Comparison of ENCODE assay signal across 8 cellular contexts in genomic region chr22:31556627-31557203, GRCh38.
DNase-seq lines count a peak whose midpoint lies in the region; ATAC-seq and TF ChIP-seq lines count a peak whose summit lies in the region.

No MANE protein-coding gene starts in this region.

- H3K4me3 ChIP-seq in AG04450 (ENCODE audit: low read depth, low read length): no peak overlapping the region

- ATAC-seq in HG02763 (IDR thresholded peaks at IDR 0.05; ENCODE audit: unreplicated experiment) (no peak), HG03342 (IDR thresholded peaks at IDR 0.05; ENCODE audit: unreplicated experiment) (no peak)

- POLR2A ChIA-PET in AG04450 (lab: Yijun Ruan, JAX): interaction anchor here (0.6 to 1.7 kb wide), 4 partner anchors 71 to 106 kb away, joined by 3 to 6 read pairs (median 4); no protein-coding TSS in a partner anchor

- CTCF ChIA-PET in AG04450 (lab: Charles Lee): interaction anchor here (0.5 to 4.8 kb wide), 31 partner anchors 9 to 857 kb away, joined by 3 to 167 read pairs (median 4); partner anchors contain the start of gene PISD

- no peak overlapping the region for H3K27ac ChIP-seq in AG04450 (ENCODE audit: low read depth, low read length)

- peak; percentile 79 for TF ChIP-seq CTCF in AG04450 (IDR thresholded peaks at IDR 0.05; ENCODE audit: low read depth, low read length)

- peak; percentile 8 for DNase-seq in AG04450 (ENCODE audit: low read depth, low spot score)
- DNase-seq in ELR (ENCODE audit: low read depth): peak; percentile 64
- peak; percentile 8 for DNase-seq in NCI-H82 treated with DMSO at 0.1 percent for 48 hours (lab: John Stamatoyannopoulos, UW; ENCODE audit: unreplicated experiment)
- peak; percentile 17 to 46 for DNase-seq in dermis microvascular lymphatic vessel endothelial cell (ENCODE audit: low read depth in 2 of 2)
- peak; percentile 58 for DNase-seq in myocyte (ENCODE audit: low read depth)
- no peak for DNase-seq in NCI-H446 treated with DMSO at 0.1 percent for 48 hours (lab: John Stamatoyannopoulos, UW)

- H3K27me3 ChIP-seq in AG04450 (ENCODE audit: control insufficient read depth, insufficient read depth, low read length): no peaks in the 10 kb centered on the region

- H3K9me3 ChIP-seq in AG04450 (ENCODE audit: control insufficient read depth, insufficient read depth, low read length): no peaks in the 10 kb centered on the region
